8 cellular contexts compared by ENCODE assay signal in the genomic region with DNA sequence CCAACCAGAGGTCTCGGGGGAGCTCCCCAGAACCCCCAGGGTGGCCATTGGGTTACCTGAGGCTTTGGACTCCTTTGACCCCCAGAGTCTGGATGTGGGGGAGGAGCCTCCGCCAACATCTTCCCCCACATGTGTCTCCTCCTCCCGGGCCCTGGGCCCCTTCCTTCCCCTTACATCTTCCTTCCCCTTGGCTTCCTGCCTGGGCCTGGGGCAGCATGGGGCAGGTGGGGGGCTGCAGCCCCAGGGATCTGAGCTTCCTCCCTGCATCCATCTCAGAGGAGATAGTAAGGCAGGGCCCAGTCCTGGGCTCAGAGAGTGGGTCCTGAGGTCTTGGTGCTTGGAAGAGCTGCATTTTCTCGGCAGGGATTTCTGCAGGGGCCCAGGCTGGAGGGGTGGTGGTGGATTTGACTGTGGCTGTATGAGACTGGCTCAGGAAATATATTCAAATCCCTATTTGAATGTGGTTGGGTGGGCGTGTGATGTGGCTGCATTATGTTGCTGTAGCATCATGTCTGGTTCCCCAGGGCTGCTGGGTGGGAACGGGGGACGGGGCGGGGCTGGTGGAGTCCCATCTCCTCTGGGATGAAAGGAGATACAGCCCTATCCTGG. TPM values are rescaled to one million over a fixed set of nuclear protein-coding genes. Genes with fewer than 3 reads are reported as not detected.
A peak's percentile ranks its signal among the peaks of the same experiment; 100 is the strongest.
DNase-seq lines count a peak whose midpoint lies in the region; ATAC-seq and TF ChIP-seq lines count a peak whose summit lies in the region.

No MANE protein-coding gene starts in this region.

- CTCF ChIA-PET in A673 (lab: Charles Lee): no interaction called here

- peaks cover 3% of the 10 kb centered on the region for H3K36me3 ChIP-seq in A673 (ENCODE audit: insufficient read depth, low read length, poor library complexity, severe bottlenecking)
- H3K36me3 ChIP-seq in MG63: no peaks in the 10 kb centered on the region

- no peaks in the 10 kb centered on the region for H3K9me3 ChIP-seq in A673 (ENCODE audit: low read depth, low read length, poor library complexity, severe bottlenecking)
- H3K9me3 ChIP-seq in MG63: no peaks in the 10 kb centered on the region

- ATAC-seq in GM21737 (IDR thresholded peaks at IDR 0.05; ENCODE audit: unreplicated experiment): peak; percentile 39
- ATAC-seq in esophagus mucosa: peak; percentile 42
- ATAC-seq in omental fat pad (ENCODE audit: low FRiP score): no peak
- ATAC-seq in GM21390 (IDR thresholded peaks at IDR 0.05; ENCODE audit: unreplicated experiment): no peak

- peak overlapping the region; percentile 72 for H3K27ac ChIP-seq in A673 (ENCODE audit: low read depth, low read length, poor library complexity, severe bottlenecking)

- POLR2A ChIA-PET in A673 (lab: Charles Lee; ENCODE audit: low non-redundant PET): no interaction called here

- H3K27me3 ChIP-seq in A673 (replicated peaks; ENCODE audit: insufficient read depth, low read depth, low read length, poor library complexity): no peaks in the 10 kb centered on the region
- H3K27me3 ChIP-seq in MG63: no peaks in the 10 kb centered on the region

- peaks cover 12% of the 10 kb centered on the region for H3K4me1 ChIP-seq in A673 (ENCODE audit: insufficient read depth, low read length, poor library complexity, severe bottlenecking)

- DNase-seq in A673 (ENCODE audit: low spot score): peak; percentile 89
- DNase-seq in T-helper 22 cell (ENCODE audit: low read depth): peak; percentile 29
- peak; percentile 31 for DNase-seq in stimulated activated CD4-positive, alpha-beta T cell treated with anti-CD3 and anti-CD28 coated beads, Interleukin-2, amount 100 ng/mL, for 4 hours (ENCODE audit: low read depth)
- no peak for DNase-seq in MG63
- DNase-seq in omental fat pad (ENCODE audit: low spot score): no peak

- BruUV-seq in A673 (replicated peaks; lab: Mats Ljungman, UMichigan): no TSS peak

- TF ChIP-seq CTCF in A673 (conservative IDR thresholded peaks at IDR 0.05; ENCODE audit: low read depth, low read length) (no peak), omental fat pad (IDR thresholded peaks at IDR 0.05) (no peak)

- intact Hi-C loops in A673 (cut with micrococcal nuclease; ENCODE audit: unreplicated experiment): no loop called here

- peak overlapping the region; percentile 92 for H3K4me3 ChIP-seq in A673 (ENCODE audit: low read depth, low read length, poor library complexity, severe bottlenecking)
- H3K4me3 ChIP-seq in MG63: no peak overlapping the region

RNA-seq across cellular contexts. Expression of gene VAV1, which starts 0.9 kb away (rescaled TPM):
- total RNA-seq in A673 (2021) (51.6 and 54.9 TPM in 2 replicates), esophagus mucosa (1.3 TPM), omental fat pad (10 to 100 TPM in 3 of 4 donors, 1 to 10 TPM in 1; 9.4 to 18.9 (median 13.5) TPM)
- total RNA-seq in MG63 (2014; rRNA removed; shearing (Covaris generic); ENCODE audit: low replicate concordance): 0.63 TPM in 1 of 2 replicates, not detected in the other

RNA-seq across cellular contexts. Expression of gene SH2D3A, which starts 6.2 kb away (rescaled TPM):
- total RNA-seq in A673 (2021) (0.95 and 1.7 TPM in 2 replicates), esophagus mucosa (28.7 TPM), omental fat pad (1 to 10 TPM in 3 of 4 donors, not detected in 1; 1.3 to 3.4 (median 2.0) TPM)
- not detected in 2 replicates for total RNA-seq in MG63 (2014; rRNA removed; shearing (Covaris generic); ENCODE audit: low replicate concordance)

RNA-seq across cellular contexts. Expression of gene TRIP10, which starts 33.9 kb away (rescaled TPM):
- 70.2 and 79.2 TPM in 2 replicates for total RNA-seq in A673 (2021)
- total RNA-seq in esophagus mucosa: 129 TPM
- 37.2 and 58.3 TPM in 2 replicates for total RNA-seq in MG63 (2014; rRNA removed; shearing (Covaris generic); ENCODE audit: low replicate concordance)
- 100 to 1,000 TPM in 1 of 4 donors, 10 to 100 TPM in 3; 42.5 to 110 (median 66.6) TPM for total RNA-seq in omental fat pad

RNA-seq across cellular contexts. Expression of gene GPR108, which starts 36.0 kb away (rescaled TPM):
- total RNA-seq in A673 (2021) (36.4 and 37.4 TPM in 2 replicates), esophagus mucosa (65.9 TPM), omental fat pad (10 to 100 TPM; 34.5 to 68.4 (median 62.0) TPM)
- 39.4 and 78.1 TPM in 2 replicates for total RNA-seq in MG63 (2014; rRNA removed; shearing (Covaris generic); ENCODE audit: low replicate concordance)

RNA-seq across cellular contexts. Expression of gene C3, which starts 53.0 kb away (rescaled TPM):
- total RNA-seq in A673 (2021) (1.8 TPM in 2 replicates), esophagus mucosa (65.0 TPM), omental fat pad (1,000 to 10,000 TPM; 1,035 to 6,271 (median 2,305) TPM)
- 2.2 and 7.5 TPM in 2 replicates for total RNA-seq in MG63 (2014; rRNA removed; shearing (Covaris generic); ENCODE audit: low replicate concordance)

Comparison
In these comparisons a context has a peak if more than half of its experiments do, and no peak if none do; other contexts are left out.
1. DNase-seq: peak in A673 (single experiment), T-helper 22 cell (single experiment) and stimulated activated CD4-positive, alpha-beta T cell treated with anti-CD3 and anti-CD28 coated beads, Interleukin-2, amount 100 ng/mL, for 4 hours (single experiment); none in MG63 (single experiment) and omental fat pad (single experiment).
2. ATAC-seq: peak in GM21737 (single experiment) and esophagus mucosa (single experiment); none in omental fat pad (single experiment) and GM21390 (single experiment).